1 cellular context compared by ENCODE assay signal in the genomic region with DNA sequence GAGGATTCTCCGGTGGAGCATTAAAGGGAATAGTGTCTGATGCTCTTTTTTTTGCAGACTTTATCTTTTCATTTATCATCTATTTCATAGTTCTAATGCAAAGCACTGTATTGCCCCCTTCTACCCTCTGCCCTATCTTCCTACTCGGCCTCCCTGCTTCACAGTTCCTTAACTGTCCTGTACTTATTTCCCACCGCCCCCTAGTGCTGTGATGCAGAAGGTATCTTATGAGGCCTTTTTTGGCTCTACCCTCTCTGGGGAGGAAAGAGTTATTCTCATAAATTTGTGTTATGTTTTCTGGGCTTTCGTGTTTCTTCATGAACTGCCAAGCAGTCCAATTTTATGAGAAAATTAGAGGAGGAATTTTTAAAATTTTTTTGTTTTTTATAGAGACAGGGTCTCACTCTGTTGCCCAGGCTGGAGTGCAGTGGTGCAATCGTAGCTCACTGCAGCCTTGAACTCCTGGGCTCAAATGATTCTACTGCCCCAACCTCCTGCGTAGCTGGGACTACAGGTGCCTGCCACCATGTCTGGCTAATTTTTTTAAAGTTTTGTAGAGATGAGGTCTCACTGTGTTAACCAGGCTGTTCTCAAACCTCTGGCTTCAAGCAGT.
TF ChIP-seq lines count a peak whose summit lies in the region.

No MANE protein-coding gene starts in this region.

TF ChIP-seq in HepG2, 621 proteins besides CTCF, POLR2A, EP300 and RAD21 (continues in another document):
- no peak for TF ChIP-seq KLF11 (CRISPR knock-in tag; IDR thresholded peaks at IDR 0.05)
- no peak for TF ChIP-seq ZNF333 (CRISPR knock-in tag; IDR thresholded peaks at IDR 0.05; ENCODE audit: borderline replicate concordance)
- TF ChIP-seq, protein P1, sequence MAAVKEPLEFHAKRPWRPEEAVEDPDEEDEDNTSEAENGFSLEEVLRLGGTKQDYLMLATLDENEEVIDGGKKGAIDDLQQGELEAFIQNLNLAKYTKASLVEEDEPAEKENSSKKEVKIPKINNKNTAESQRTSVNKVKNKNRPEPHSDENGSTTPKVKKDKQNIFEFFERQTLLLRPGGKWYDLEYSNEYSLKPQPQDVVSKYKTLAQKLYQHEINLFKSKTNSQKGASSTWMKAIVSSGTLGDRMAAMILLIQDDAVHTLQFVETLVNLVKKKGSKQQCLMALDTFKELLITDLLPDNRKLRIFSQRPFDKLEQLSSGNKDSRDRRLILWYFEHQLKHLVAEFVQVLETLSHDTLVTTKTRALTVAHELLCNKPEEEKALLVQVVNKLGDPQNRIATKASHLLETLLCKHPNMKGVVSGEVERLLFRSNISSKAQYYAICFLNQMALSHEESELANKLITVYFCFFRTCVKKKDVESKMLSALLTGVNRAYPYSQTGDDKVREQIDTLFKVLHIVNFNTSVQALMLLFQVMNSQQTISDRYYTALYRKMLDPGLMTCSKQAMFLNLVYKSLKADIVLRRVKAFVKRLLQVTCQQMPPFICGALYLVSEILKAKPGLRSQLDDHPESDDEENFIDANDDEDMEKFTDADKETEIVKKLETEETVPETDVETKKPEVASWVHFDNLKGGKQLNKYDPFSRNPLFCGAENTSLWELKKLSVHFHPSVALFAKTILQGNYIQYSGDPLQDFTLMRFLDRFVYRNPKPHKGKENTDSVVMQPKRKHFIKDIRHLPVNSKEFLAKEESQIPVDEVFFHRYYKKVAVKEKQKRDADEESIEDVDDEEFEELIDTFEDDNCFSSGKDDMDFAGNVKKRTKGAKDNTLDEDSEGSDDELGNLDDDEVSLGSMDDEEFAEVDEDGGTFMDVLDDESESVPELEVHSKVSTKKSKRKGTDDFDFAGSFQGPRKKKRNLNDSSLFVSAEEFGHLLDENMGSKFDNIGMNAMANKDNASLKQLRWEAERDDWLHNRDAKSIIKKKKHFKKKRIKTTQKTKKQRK (IDR thresholded peaks at IDR 0.05; ENCODE audit: low read length): no peak
- no peak for TF ChIP-seq IRX3 (CRISPR knock-in tag; IDR thresholded peaks at IDR 0.05; ENCODE audit: borderline replicate concordance, low read depth)
- TF ChIP-seq TGIF2 (CRISPR knock-in tag; IDR thresholded peaks at IDR 0.05): 0 out of 2 replicates have a peak, but pooled peaks have one; percentile 24
- TF ChIP-seq SMARCE1 (IDR thresholded peaks at IDR 0.05; ENCODE audit: borderline replicate concordance): no peak
- TF ChIP-seq ZBTB20 (CRISPR knock-in tag; IDR thresholded peaks at IDR 0.05; ENCODE audit: borderline replicate concordance, low read depth): no peak
- TF ChIP-seq FOXK1 (CRISPR knock-in tag; IDR thresholded peaks at IDR 0.05; ENCODE audit: borderline replicate concordance, low read depth): no peak
- no peak for TF ChIP-seq XBP1 (CRISPR knock-in tag; IDR thresholded peaks at IDR 0.05)
- TF ChIP-seq GATAD2A (CRISPR knock-in tag; IDR thresholded peaks at IDR 0.05): peak; percentile 59
- TF ChIP-seq FOSL1 (CRISPR knock-in tag; IDR thresholded peaks at IDR 0.05; ENCODE audit: borderline replicate concordance): no peak
- no peak for TF ChIP-seq SRY (CRISPR knock-in tag; IDR thresholded peaks at IDR 0.05)
- no peak for TF ChIP-seq ZNF598 (CRISPR knock-in tag; IDR thresholded peaks at IDR 0.05; ENCODE audit: borderline replicate concordance)
- no peak for TF ChIP-seq ZHX1 (CRISPR knock-in tag; IDR thresholded peaks at IDR 0.05; ENCODE audit: low read depth)
- TF ChIP-seq KAT2B (IDR thresholded peaks at IDR 0.05; ENCODE audit: borderline replicate concordance, low read depth, low read length): no peak
- no peak for TF ChIP-seq KLF9 (CRISPR knock-in tag; IDR thresholded peaks at IDR 0.05; ENCODE audit: low read depth)
- no peak for TF ChIP-seq PHF5A (CRISPR knock-in tag; IDR thresholded peaks at IDR 0.05; ENCODE audit: low read depth, unreplicated experiment)
- no peak for TF ChIP-seq FOXA1 (IDR thresholded peaks at IDR 0.05)
- TF ChIP-seq FOXA1 (CRISPR knock-in tag; IDR thresholded peaks at IDR 0.05): no peak
- TF ChIP-seq SSRP1 (CRISPR knock-in tag; IDR thresholded peaks at IDR 0.05): no peak
- TF ChIP-seq GATAD1 (CRISPR knock-in tag; IDR thresholded peaks at IDR 0.05): peak; percentile 48; the same call in 1 of the 2 replicates
- TF ChIP-seq TP53 (CRISPR knock-in tag; conservative IDR thresholded peaks at IDR 0.05): no peak
- TF ChIP-seq ZNF431 (CRISPR knock-in tag; IDR thresholded peaks at IDR 0.05; ENCODE audit: borderline replicate concordance, low read depth): no peak
- TF ChIP-seq ARID4A (CRISPR knock-in tag; IDR thresholded peaks at IDR 0.05; ENCODE audit: borderline replicate concordance): no peak
- no peak for TF ChIP-seq XRCC5 (optimal IDR thresholded peaks at IDR 0.05; ENCODE audit: low read length)
- TF ChIP-seq, protein P2, sequence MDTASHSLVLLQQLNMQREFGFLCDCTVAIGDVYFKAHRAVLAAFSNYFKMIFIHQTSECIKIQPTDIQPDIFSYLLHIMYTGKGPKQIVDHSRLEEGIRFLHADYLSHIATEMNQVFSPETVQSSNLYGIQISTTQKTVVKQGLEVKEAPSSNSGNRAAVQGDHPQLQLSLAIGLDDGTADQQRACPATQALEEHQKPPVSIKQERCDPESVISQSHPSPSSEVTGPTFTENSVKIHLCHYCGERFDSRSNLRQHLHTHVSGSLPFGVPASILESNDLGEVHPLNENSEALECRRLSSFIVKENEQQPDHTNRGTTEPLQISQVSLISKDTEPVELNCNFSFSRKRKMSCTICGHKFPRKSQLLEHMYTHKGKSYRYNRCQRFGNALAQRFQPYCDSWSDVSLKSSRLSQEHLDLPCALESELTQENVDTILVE (CRISPR knock-in tag; IDR thresholded peaks at IDR 0.05): no peak
- TF ChIP-seq ZNF609 (CRISPR knock-in tag; IDR thresholded peaks at IDR 0.05; ENCODE audit: borderline replicate concordance): no peak
- TF ChIP-seq CSRNP1 (CRISPR knock-in tag; IDR thresholded peaks at IDR 0.05): no peak
- TF ChIP-seq SATB2 (CRISPR knock-in tag; IDR thresholded peaks at IDR 0.05): no peak
- TF ChIP-seq ZNF709 (CRISPR knock-in tag; IDR thresholded peaks at IDR 0.05): no peak
- no peak for TF ChIP-seq HMGA1 (CRISPR knock-in tag; conservative IDR thresholded peaks at IDR 0.05)
- TF ChIP-seq JDP2 (CRISPR knock-in tag; IDR thresholded peaks at IDR 0.05; ENCODE audit: borderline replicate concordance): no peak
- peak; percentile 90 for TF ChIP-seq ZNF121 (CRISPR knock-in tag; IDR thresholded peaks at IDR 0.05)
- TF ChIP-seq SMC3 (IDR thresholded peaks at IDR 0.05; ENCODE audit: low read length): peak; percentile 48
- no peak for TF ChIP-seq DDIT3 (CRISPR knock-in tag; IDR thresholded peaks at IDR 0.05)
- no peak for TF ChIP-seq ZNF414 (CRISPR knock-in tag; IDR thresholded peaks at IDR 0.05)
